ENCODE assay signal across 9 cellular contexts in the genomic region with DNA sequence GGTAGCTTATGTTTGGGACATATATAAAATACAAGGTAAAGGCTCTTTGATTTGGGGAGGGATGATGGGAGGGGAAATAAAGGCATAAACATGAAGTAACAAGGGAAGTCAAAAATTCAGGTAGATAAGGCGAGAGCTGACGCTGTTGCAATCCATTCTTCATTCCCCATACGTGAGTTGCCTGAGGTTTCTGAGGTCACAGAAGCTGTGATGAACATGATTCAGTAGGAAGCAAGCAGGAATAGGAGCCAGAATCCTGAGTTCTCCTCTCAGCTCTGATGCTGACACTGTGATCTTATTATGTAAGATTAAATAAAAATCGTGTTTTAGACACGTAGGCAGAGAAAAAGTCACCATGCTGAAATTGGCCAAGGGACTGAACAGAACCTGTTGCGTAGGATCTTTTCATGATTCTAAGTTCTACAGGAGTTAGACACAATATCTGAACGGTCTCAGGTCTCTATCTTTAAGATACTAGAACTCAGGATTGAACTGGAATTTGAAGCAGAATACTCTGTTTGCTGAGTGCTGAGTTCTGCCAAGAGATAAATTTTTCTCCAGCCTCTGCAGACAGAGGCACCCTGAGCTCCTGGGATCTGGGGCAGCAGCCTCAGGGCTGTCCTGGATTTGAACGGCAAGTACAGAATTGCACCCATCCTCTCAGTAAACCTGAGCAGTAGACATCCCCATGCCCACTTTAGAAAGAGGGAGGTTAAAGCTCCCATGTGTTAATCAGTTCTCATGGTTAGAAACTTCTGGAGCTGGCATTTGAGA. TPM values are rescaled to one million over a fixed set of nuclear protein-coding genes. Genes with fewer than 3 reads are reported as not detected.
DNase-seq lines count a peak whose midpoint lies in the region; TF ChIP-seq lines count a peak whose summit lies in the region.
"Had no signal": no experiment of that assay in that cellular context is flagged by ENCODE, and none has a peak within 500 bp of the region (broad histone marks: within the 10 kb centered on the region; RNA-seq: fewer than 3 reads in every experiment).

No MANE protein-coding gene starts in this region.

- no peak for TF ChIP-seq POLR2A in spleen (IDR thresholded peaks at IDR 0.05)

- no peaks in the 10 kb centered on the region for H4K20me1 ChIP-seq in fibroblast of lung (ENCODE audit: control insufficient read depth, extremely low read depth, insufficient read depth, low read length)

- H3K79me2 ChIP-seq in fibroblast of lung (ENCODE audit: control insufficient read depth, insufficient read depth, low read length), result no peaks in the 10 kb centered on the region

- TF ChIP-seq CTCF in fibroblast of lung (conservative IDR thresholded peaks at IDR 0.05 in 1 of 2, IDR thresholded peaks at IDR 0.05 in 1 of 2; ENCODE audit: low read depth in 1 of 2, low read length in 2 of 2) (no peak), spleen (IDR thresholded peaks at IDR 0.05 in 8 of 11, conservative IDR thresholded peaks at IDR 0.05 in 3 of 11) (no peak)

- no peaks in the 10 kb centered on the region for H3K4me1 ChIP-seq in fibroblast of lung (ENCODE audit: control insufficient read depth, extremely low read depth, insufficient read depth, low read length)
- peaks cover 13 to 91% (median 46%) of the 10 kb centered on the region in 6 donors for H3K4me1 ChIP-seq in spleen

- no peaks in the 10 kb centered on the region for H3K9me3 ChIP-seq in fibroblast of lung (ENCODE audit: control insufficient read depth, insufficient read depth, low read depth, low read length)
- H3K9me3 ChIP-seq in spleen, result no peaks in the 10 kb centered on the region

- peak overlapping the region; percentile 76 for H3K4me3 Mint-ChIP-seq in T-helper 2 cell treated with Interferon-gamma antibody and Interleukin-4, amounts not matched to agents 5 μg/mL and 100 μg/mL, for 36 hours

- H3K27me3 ChIP-seq in fibroblast of lung (ENCODE audit: control insufficient read depth, insufficient read depth, low read length) (no peaks in the 10 kb centered on the region), spleen (replicated peaks in 1 of 7) (no peaks in the 10 kb centered on the region)

- no peaks in the 10 kb centered on the region for H3K27me3 Mint-ChIP-seq in T-helper 2 cell treated with Interferon-gamma antibody and Interleukin-4, amounts not matched to agents 5 μg/mL and 100 μg/mL, for 36 hours (ENCODE audit: low read depth)

- peaks cover 57% of the 10 kb centered on the region for H3K4me1 Mint-ChIP-seq in T-helper 2 cell treated with Interferon-gamma antibody and Interleukin-4, amounts not matched to agents 5 μg/mL and 100 μg/mL, for 36 hours (ENCODE audit: low read depth)

- H3K4me2 ChIP-seq in fibroblast of lung (ENCODE audit: extremely low read depth, insufficient read depth, low read length), result no peak overlapping the region

- peaks cover 5% of the 10 kb centered on the region for H3K9me3 Mint-ChIP-seq in T-helper 2 cell treated with Interferon-gamma antibody and Interleukin-4, amounts not matched to agents 5 μg/mL and 100 μg/mL, for 36 hours

- H3K4me3 ChIP-seq in fibroblast of lung (replicated peaks in 1 of 4; ENCODE audit: control extremely low read depth in 1 of 4, insufficient read depth in 1 of 4, low read depth in 3 of 4, low read length in 4 of 4), result no peak overlapping the region
- H3K4me3 ChIP-seq in spleen, result peak overlapping the region in 1 of 8 donors; percentile 15

- no peak overlapping the region for H2AFZ ChIP-seq in fibroblast of lung (ENCODE audit: low read length)

- DNase-seq in T-helper 2 cell treated with Interferon-gamma antibody and Interleukin-4, amounts not matched to agents 5 μg/mL and 100 μg/mL, for 36 hours (ENCODE audit: low spot score), result no peak
- DNase-seq in T-helper 2 cell, result no peak
- peak; percentile 78 for DNase-seq in RKO (ENCODE audit: low spot score)
- peak; percentile 34 to 92 for DNase-seq in fibroblast of lung (ENCODE audit: low read depth in 2 of 2)
- DNase-seq in spleen, result no peak
- no peak for DNase-seq in NOMO-1 (lab: John Stamatoyannopoulos, UW; ENCODE audit: unreplicated experiment in 2 of 2)
- no peak for DNase-seq in NCI-H1417 treated with DMSO at 0.1 percent for 48 hours (lab: John Stamatoyannopoulos, UW)
- no peak for DNase-seq in 8988T
- DNase-seq: NCI-H2107 had no signal

- intact Hi-C loops in spleen (cut with DNase I; ENCODE audit: low total_unique reads), result no loop called here

- H3K27ac ChIP-seq in fibroblast of lung (ENCODE audit: insufficient read depth, low read length) (no peak overlapping the region), spleen (peak overlapping the region in 7 of 8 donors; percentile 60 to 87 (median 82))

- H3K9ac ChIP-seq in fibroblast of lung (ENCODE audit: insufficient read depth, low read length), result no peak overlapping the region

- H3K36me3 Mint-ChIP-seq in T-helper 2 cell treated with Interferon-gamma antibody and Interleukin-4, amounts not matched to agents 5 μg/mL and 100 μg/mL, for 36 hours (ENCODE audit: low read depth), result no peaks in the 10 kb centered on the region

- no peaks in the 10 kb centered on the region for H3K36me3 ChIP-seq in fibroblast of lung (ENCODE audit: control insufficient read depth, insufficient read depth, low read length)
- H3K36me3 ChIP-seq in spleen, result no peaks in the 10 kb centered on the region

- 66 to 85% (median 72%) methylated on average over 8 of the region's 8 CpGs for WGBS in spleen, 5 donors

- H3K27ac Mint-ChIP-seq in T-helper 2 cell treated with Interferon-gamma antibody and Interleukin-4, amounts not matched to agents 5 μg/mL and 100 μg/mL, for 36 hours, result peak overlapping the region; percentile 78

RNA-seq across cellular contexts. Expression of gene KLF6, which starts 21.0 kb away (rescaled TPM):
- 39.0 and 96.1 TPM in 2 replicates for total RNA-seq in fibroblast of lung
- 105 and 140 TPM in 2 replicates for polyA plus RNA-seq in fibroblast of lung
- polyA plus RNA-seq in fibroblast of lung (2012), result 81.6 and 107 TPM in 2 replicates
- 181 and 546 TPM in 2 replicates for polyA minus RNA-seq in fibroblast of lung (ENCODE audit: low replicate concordance)
- total RNA-seq in spleen, result 100 to 1,000 TPM in 5 of 7 donors, 10 to 100 TPM in 2; 65.0 to 211 (median 135) TPM
- 10 to 100 TPM; 18.8 to 26.6 (median 19.6) TPM for polyA plus RNA-seq in spleen

Comparison
In these comparisons a context has a peak if more than half of its experiments do, and no peak if none do; other contexts are left out.
1. DNase-seq: peak in RKO (single experiment) and fibroblast of lung (2 of 2); none in T-helper 2 cell treated with Interferon-gamma antibody and Interleukin-4, amounts not matched to agents 5 μg/mL and 100 μg/mL, for 36 hours (single experiment), T-helper 2 cell (0 of 5), spleen (single experiment), NOMO-1 (0 of 2), NCI-H1417 treated with DMSO at 0.1 percent for 48 hours (single experiment) and 8988T (single experiment).